ENCODE assay signal across 13 cellular contexts in the genomic region with DNA sequence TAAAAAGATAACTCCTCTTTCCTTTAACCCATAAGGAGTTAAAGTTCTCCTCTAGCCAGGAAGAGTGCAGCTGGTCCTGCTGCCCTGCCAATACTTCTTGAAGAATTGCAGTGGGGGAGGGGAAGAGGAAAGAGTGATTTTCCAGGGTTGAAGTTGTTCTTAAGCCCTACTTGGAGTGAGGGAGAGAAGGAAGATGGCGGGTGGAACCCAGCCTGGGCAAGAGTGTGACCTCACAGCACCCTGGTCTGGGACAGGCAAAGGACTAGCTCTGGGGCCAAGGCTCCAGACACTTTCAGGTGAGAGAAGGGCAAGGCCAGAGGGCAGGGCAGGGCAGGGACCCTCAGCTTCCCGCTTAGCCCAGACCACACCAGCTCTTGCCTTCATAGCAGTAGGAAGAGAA. TPM values are rescaled to one million over a fixed set of nuclear protein-coding genes. Genes with fewer than 3 reads are reported as not detected.
DNase-seq lines count a peak whose midpoint lies in the region; ATAC-seq and TF ChIP-seq lines count a peak whose summit lies in the region.
"Had no signal": no experiment of that assay in that cellular context is flagged by ENCODE, and none has a peak within 500 bp of the region (broad histone marks: within the 10 kb centered on the region; RNA-seq: fewer than 3 reads in every experiment).

No MANE protein-coding gene starts in this region.

- WGBS in heart right ventricle, 2 donors, result 57 to 67% methylated on average over 2 of the region's 2 CpGs

- peaks cover 0 to 76% (median 20%) of the 10 kb centered on the region in 9 donors for H3K36me3 ChIP-seq in heart right ventricle
- peaks cover 72% of the 10 kb centered on the region for H3K36me3 ChIP-seq in osteoblast (ENCODE audit: insufficient read depth, low read length)

- H3K4me3 ChIP-seq in heart right ventricle, result peak overlapping the region in 4 of 10 donors; percentile 5 to 20 (median 16)
- H3K4me3 ChIP-seq in fibroblast of pulmonary artery (replicated peaks; ENCODE audit: low read depth, low read length), result no peak overlapping the region
- no peak overlapping the region for H3K4me3 ChIP-seq in osteoblast (ENCODE audit: insufficient read depth, low read length)

- H4K20me1 ChIP-seq in osteoblast (ENCODE audit: insufficient read depth, low read length), result peaks cover 55% of the 10 kb centered on the region

- H3K27me3 ChIP-seq in heart right ventricle (no peaks in the 10 kb centered on the region), osteoblast (ENCODE audit: insufficient read depth, low read length) (no peaks in the 10 kb centered on the region)

- TF ChIP-seq CTCF in heart right ventricle (IDR thresholded peaks at IDR 0.05) (no peak), fibroblast of pulmonary artery (IDR thresholded peaks at IDR 0.05; ENCODE audit: low read length, missing control alignments) (no peak), osteoblast (IDR thresholded peaks at IDR 0.05; ENCODE audit: extremely low read depth, low read depth, low read length) (no peak)

- H3K79me2 ChIP-seq in osteoblast (ENCODE audit: insufficient read depth, low read length), result peaks cover 79% of the 10 kb centered on the region

- H2AFZ ChIP-seq in osteoblast (ENCODE audit: low read length), result no peak overlapping the region

- DNase-seq in heart right ventricle, result peak in 1 of 2 donors; percentile 62
- DNase-seq in Right ventricle myocardium inferior (ENCODE audit: missing footprints), result no peak
- peak; percentile 70 for DNase-seq in fibroblast of pulmonary artery (ENCODE audit: low read depth)
- peak; percentile 70 for DNase-seq in osteoblast (ENCODE audit: insufficient read length, low spot score, missing footprints)
- no peak for DNase-seq in dedifferentiated amniotic fluid mesenchymal stem cell (ENCODE audit: extremely low spot score)
- DNase-seq: ACHN; activated CD4-positive, alpha-beta T cell treated with anti-CD3 and anti-CD28 coated beads, Interleukin-2, amount 10 ng/mL, durations not matched to agents 7 days and 5 days; NCI-H1092 treated with DMSO at 0.1 percent for 48 hours had no signal

- no peak overlapping the region for H3K4me2 ChIP-seq in osteoblast (ENCODE audit: insufficient read depth, low read length)

- ATAC-seq in heart right ventricle (peak in 1 of 8 donors; percentile 6), Right ventricle myocardium inferior (no peak), GM21526 (IDR thresholded peaks at IDR 0.05; ENCODE audit: low FRiP score, unreplicated experiment) (no peak), HG03039 (IDR thresholded peaks at IDR 0.05; ENCODE audit: unreplicated experiment) (no peak), HG03520 (IDR thresholded peaks at IDR 0.05; ENCODE audit: unreplicated experiment) (no peak)
- ATAC-seq: Panc1 had no signal

- H3K27ac ChIP-seq in heart right ventricle, result peak overlapping the region in 8 of 10 donors; percentile 20 to 70 (median 40)
- H3K27ac ChIP-seq in osteoblast (ENCODE audit: low read depth, low read length), result no peak overlapping the region

- H3K4me1 ChIP-seq in heart right ventricle (peaks cover 33 to 96% (median 67%) of the 10 kb centered on the region in 9 donors), osteoblast (ENCODE audit: insufficient read depth, low read length) (peaks cover 28% of the 10 kb centered on the region)

- intact Hi-C loops in heart right ventricle (cut with DNase I) (no loop called here), Right ventricle myocardium inferior (cut with DNase I) (no loop called here)

- no peaks in the 10 kb centered on the region for H3K9me3 ChIP-seq in heart right ventricle
- H3K9me3 ChIP-seq in osteoblast (ENCODE audit: low read depth, low read length), result no peaks in the 10 kb centered on the region

RNA-seq across cellular contexts. Expression of a gene that starts 6.6 kb away (rescaled TPM):
- 10 to 100 TPM; 19.9 to 53.8 (median 34.3) TPM for total RNA-seq in heart right ventricle
- polyA plus RNA-seq in heart right ventricle, result 100 to 1,000 TPM in 1 of 2 donors, 10 to 100 TPM in 1; 39.6 to 118 TPM
- 51.2 TPM for total RNA-seq in Right ventricle myocardium inferior
- 71.6 and 74.6 TPM in 2 replicates for total RNA-seq in osteoblast

RNA-seq across cellular contexts. Expression of a gene that starts 17.5 kb away (rescaled TPM):
- total RNA-seq in heart right ventricle, result 10 to 100 TPM; 30.5 to 44.9 (median 35.4) TPM
- 10 to 100 TPM; 22.6 to 73.2 TPM for polyA plus RNA-seq in heart right ventricle
- 33.8 TPM for total RNA-seq in Right ventricle myocardium inferior
- total RNA-seq in osteoblast, result 55.4 and 58.0 TPM in 2 replicates

RNA-seq across cellular contexts. Expression of a gene that starts 20.0 kb away (rescaled TPM):
- total RNA-seq in heart right ventricle (1 to 10 TPM in 7 of 10 donors, under 1 TPM in 3; 0.32 to 5.1 (median 1.5) TPM), Right ventricle myocardium inferior (3.2 TPM), osteoblast (not detected in 2 replicates)
- under 1 TPM; 0.42 to 0.66 TPM for polyA plus RNA-seq in heart right ventricle
- total RNA-seq: activated CD4-positive, alpha-beta T cell treated with anti-CD3 and anti-CD28 coated beads, Interleukin-2, amount 10 ng/mL, durations not matched to agents 7 days and 5 days; T-helper 2 cell treated with Interferon-gamma antibody and Interleukin-4, amounts not matched to agents 100 ng/mL and 5 ng/mL, for 36 hours had no signal

Comparison
In these comparisons a context has a peak if more than half of its experiments do, and no peak if none do; other contexts are left out.
1. DNase-seq: peak in fibroblast of pulmonary artery (single experiment) and osteoblast (single experiment); none in Right ventricle myocardium inferior (single experiment) and dedifferentiated amniotic fluid mesenchymal stem cell (single experiment).